In the genomic region with DNA sequence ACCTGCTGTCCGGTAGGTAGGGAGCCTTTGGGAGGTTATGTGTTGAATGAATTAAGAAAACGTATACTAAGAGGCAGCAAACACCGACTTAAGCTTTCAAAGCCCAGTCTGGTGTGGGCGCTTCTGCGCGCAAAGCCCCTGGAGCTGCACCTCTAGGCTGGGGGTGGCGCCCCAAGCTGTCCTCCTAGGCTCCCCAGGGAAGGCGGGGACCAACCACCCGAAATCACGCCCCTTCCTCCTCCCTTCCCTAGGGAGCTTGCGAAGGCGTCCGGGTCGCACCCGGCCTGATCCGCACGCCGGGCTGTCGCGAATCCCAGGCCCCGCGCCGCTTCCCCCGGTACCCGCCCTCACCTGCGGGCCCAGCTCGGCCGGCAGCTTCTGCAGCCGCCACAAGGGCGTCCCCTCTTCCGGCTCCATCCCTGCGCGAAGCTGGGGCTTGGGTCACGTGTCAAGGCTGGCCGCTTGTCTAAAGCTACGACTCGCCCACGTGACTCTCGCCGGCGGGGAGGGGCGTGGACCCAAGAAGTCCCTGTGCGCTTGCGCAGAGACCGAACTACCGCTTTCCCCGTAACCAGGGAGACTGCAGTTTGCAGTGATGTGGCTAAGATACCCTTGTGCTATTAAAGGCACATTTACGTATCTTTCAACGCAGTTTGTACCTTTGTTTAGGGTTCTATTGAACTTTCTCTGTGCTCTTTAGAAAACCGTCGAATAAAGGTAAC, we compare ENCODE assay signal across 1 cellular context.
TF ChIP-seq lines count a peak whose summit lies in the region.

TSS of gene COMMD8 (minus strand) at position 468 of the 722 bp plus-strand sequence. CDS start at position 417, 51 bp downstream.

TF ChIP-seq in HepG2, 621 proteins besides CTCF, POLR2A, EP300 and RAD21 (continued from another document and continues in another):
- TF ChIP-seq, protein P1, sequence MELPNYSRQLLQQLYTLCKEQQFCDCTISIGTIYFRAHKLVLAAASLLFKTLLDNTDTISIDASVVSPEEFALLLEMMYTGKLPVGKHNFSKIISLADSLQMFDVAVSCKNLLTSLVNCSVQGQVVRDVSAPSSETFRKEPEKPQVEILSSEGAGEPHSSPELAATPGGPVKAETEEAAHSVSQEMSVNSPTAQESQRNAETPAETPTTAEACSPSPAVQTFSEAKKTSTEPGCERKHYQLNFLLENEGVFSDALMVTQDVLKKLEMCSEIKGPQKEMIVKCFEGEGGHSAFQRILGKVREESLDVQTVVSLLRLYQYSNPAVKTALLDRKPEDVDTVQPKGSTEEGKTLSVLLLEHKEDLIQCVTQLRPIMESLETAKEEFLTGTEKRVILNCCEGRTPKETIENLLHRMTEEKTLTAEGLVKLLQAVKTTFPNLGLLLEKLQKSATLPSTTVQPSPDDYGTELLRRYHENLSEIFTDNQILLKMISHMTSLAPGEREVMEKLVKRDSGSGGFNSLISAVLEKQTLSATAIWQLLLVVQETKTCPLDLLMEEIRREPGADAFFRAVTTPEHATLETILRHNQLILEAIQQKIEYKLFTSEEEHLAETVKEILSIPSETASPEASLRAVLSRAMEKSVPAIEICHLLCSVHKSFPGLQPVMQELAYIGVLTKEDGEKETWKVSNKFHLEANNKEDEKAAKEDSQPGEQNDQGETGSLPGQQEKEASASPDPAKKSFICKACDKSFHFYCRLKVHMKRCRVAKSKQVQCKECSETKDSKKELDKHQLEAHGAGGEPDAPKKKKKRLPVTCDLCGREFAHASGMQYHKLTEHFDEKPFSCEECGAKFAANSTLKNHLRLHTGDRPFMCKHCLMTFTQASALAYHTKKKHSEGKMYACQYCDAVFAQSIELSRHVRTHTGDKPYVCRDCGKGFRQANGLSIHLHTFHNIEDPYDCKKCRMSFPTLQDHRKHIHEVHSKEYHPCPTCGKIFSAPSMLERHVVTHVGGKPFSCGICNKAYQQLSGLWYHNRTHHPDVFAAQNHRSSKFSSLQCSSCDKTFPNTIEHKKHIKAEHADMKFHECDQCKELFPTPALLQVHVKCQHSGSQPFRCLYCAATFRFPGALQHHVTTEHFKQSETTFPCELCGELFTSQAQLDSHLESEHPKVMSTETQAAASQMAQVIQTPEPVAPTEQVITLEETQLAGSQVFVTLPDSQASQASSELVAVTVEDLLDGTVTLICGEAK (IDR thresholded peaks at IDR 0.05), result no peak
- TF ChIP-seq, protein P1 (CRISPR knock-in tag; IDR thresholded peaks at IDR 0.05), result peak; percentile 50; the same call in 1 of the 2 replicates
- TF ChIP-seq ZNF614 (CRISPR knock-in tag; IDR thresholded peaks at IDR 0.05; ENCODE audit: borderline replicate concordance) (peak; percentile 81; the same call in 1 of the 2 replicates), HNRNPLL (IDR thresholded peaks at IDR 0.05; ENCODE audit: low read depth, low read length, poor library complexity, severe bottlenecking) (peak; percentile 78), ZFP36 (IDR thresholded peaks at IDR 0.05; ENCODE audit: borderline replicate concordance, low read depth, low read length, partially characterized antibody) (no peak), ZNF841 (CRISPR knock-in tag; IDR thresholded peaks at IDR 0.05; ENCODE audit: borderline replicate concordance) (no peak), ZNF883 (CRISPR knock-in tag; IDR thresholded peaks at IDR 0.05; ENCODE audit: not compliant biosample characterization) (peak; percentile 24), GTF3A (CRISPR knock-in tag; conservative IDR thresholded peaks at IDR 0.05) (no peak), AKNA (CRISPR knock-in tag; IDR thresholded peaks at IDR 0.05; ENCODE audit: borderline replicate concordance) (no peak), MLLT10 (CRISPR knock-in tag; IDR thresholded peaks at IDR 0.05) (no peak), ZFP41 (CRISPR knock-in tag; IDR thresholded peaks at IDR 0.05; ENCODE audit: borderline replicate concordance) (no peak), REL (CRISPR knock-in tag; conservative IDR thresholded peaks at IDR 0.05) (no peak), RCOR2 (CRISPR knock-in tag; IDR thresholded peaks at IDR 0.05) (no peak), ZNF749 (CRISPR knock-in tag; IDR thresholded peaks at IDR 0.05; ENCODE audit: borderline replicate concordance) (no peak), YY1 (IDR thresholded peaks at IDR 0.05; ENCODE audit: insufficient read depth, insufficient replicate concordance, low read depth, low read length) (peak; percentile 63), TFDP1 (CRISPR knock-in tag; IDR thresholded peaks at IDR 0.05; ENCODE audit: borderline replicate concordance) (peak; percentile 65; the same call in 1 of the 2 replicates), KAT7 (CRISPR knock-in tag; IDR thresholded peaks at IDR 0.05; ENCODE audit: borderline replicate concordance) (no peak), ZNF737 (CRISPR knock-in tag; IDR thresholded peaks at IDR 0.05; ENCODE audit: borderline replicate concordance) (no peak), ZNF580 (CRISPR knock-in tag; IDR thresholded peaks at IDR 0.05; ENCODE audit: borderline replicate concordance, low read depth) (no peak; the same call in 1 of the 2 replicates), MED1 (CRISPR knock-in tag; IDR thresholded peaks at IDR 0.05) (peak; percentile 37; the same call in 1 of the 2 replicates), HNRNPL (IDR thresholded peaks at IDR 0.05; ENCODE audit: low read depth, low read length) (no peak), ISL2 (CRISPR knock-in tag; IDR thresholded peaks at IDR 0.05) (0 out of 2 replicates have a peak, but pooled peaks have one; percentile 38), RORA (CRISPR knock-in tag; IDR thresholded peaks at IDR 0.05) (no peak), PHF8 (CRISPR knock-in tag; IDR thresholded peaks at IDR 0.05) (peak; percentile 93), CEBPB (IDR thresholded peaks at IDR 0.05; ENCODE audit: borderline replicate concordance, low read depth, low read length) (no peak), KDM1A (CRISPR knock-in tag; IDR thresholded peaks at IDR 0.05) (no peak; the same call in 1 of the 2 replicates), NFE2 (CRISPR knock-in tag; IDR thresholded peaks at IDR 0.05) (no peak), ZNF383 (CRISPR knock-in tag; IDR thresholded peaks at IDR 0.05; ENCODE audit: borderline replicate concordance) (no peak), JUNB (CRISPR knock-in tag; IDR thresholded peaks at IDR 0.05; ENCODE audit: borderline replicate concordance) (no peak)
- TF ChIP-seq, protein P2, sequence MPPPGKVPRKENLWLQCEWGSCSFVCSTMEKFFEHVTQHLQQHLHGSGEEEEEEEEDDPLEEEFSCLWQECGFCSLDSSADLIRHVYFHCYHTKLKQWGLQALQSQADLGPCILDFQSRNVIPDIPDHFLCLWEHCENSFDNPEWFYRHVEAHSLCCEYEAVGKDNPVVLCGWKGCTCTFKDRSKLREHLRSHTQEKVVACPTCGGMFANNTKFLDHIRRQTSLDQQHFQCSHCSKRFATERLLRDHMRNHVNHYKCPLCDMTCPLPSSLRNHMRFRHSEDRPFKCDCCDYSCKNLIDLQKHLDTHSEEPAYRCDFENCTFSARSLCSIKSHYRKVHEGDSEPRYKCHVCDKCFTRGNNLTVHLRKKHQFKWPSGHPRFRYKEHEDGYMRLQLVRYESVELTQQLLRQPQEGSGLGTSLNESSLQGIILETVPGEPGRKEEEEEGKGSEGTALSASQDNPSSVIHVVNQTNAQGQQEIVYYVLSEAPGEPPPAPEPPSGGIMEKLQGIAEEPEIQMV (CRISPR knock-in tag; IDR thresholded peaks at IDR 0.05; ENCODE audit: low read depth), result no peak
- TF ChIP-seq, protein P3, sequence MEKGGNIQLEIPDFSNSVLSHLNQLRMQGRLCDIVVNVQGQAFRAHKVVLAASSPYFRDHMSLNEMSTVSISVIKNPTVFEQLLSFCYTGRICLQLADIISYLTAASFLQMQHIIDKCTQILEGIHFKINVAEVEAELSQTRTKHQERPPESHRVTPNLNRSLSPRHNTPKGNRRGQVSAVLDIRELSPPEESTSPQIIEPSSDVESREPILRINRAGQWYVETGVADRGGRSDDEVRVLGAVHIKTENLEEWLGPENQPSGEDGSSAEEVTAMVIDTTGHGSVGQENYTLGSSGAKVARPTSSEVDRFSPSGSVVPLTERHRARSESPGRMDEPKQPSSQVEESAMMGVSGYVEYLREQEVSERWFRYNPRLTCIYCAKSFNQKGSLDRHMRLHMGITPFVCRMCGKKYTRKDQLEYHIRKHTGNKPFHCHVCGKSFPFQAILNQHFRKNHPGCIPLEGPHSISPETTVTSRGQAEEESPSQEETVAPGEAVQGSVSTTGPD (CRISPR knock-in tag; IDR thresholded peaks at IDR 0.05), result no peak
- TF ChIP-seq, protein P4, sequence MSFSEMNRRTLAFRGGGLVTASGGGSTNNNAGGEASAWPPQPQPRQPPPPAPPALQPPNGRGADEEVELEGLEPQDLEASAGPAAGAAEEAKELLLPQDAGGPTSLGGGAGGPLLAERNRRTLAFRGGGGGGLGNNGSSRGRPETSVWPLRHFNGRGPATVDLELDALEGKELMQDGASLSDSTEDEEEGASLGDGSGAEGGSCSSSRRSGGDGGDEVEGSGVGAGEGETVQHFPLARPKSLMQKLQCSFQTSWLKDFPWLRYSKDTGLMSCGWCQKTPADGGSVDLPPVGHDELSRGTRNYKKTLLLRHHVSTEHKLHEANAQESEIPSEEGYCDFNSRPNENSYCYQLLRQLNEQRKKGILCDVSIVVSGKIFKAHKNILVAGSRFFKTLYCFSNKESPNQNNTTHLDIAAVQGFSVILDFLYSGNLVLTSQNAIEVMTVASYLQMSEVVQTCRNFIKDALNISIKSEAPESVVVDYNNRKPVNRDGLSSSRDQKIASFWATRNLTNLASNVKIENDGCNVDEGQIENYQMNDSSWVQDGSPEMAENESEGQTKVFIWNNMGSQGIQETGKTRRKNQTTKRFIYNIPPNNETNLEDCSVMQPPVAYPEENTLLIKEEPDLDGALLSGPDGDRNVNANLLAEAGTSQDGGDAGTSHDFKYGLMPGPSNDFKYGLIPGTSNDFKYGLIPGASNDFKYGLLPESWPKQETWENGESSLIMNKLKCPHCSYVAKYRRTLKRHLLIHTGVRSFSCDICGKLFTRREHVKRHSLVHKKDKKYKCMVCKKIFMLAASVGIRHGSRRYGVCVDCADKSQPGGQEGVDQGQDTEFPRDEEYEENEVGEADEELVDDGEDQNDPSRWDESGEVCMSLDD (CRISPR knock-in tag; IDR thresholded peaks at IDR 0.05; ENCODE audit: borderline replicate concordance), result no peak
